ENCODE assay signal across 10 cellular contexts in genomic region chr2:112092286-112093041, GRCh38. TPM values are rescaled to one million over a fixed set of nuclear protein-coding genes. Genes with fewer than 3 reads are reported as not detected.
DNase-seq lines count a peak whose midpoint lies in the region; ATAC-seq, FAIRE-seq and TF ChIP-seq lines count a peak whose summit lies in the region.
"Had no signal": no experiment of that assay in that cellular context is flagged by ENCODE, and none has a peak within 500 bp of the region (broad histone marks: within the 10 kb centered on the region; RNA-seq: fewer than 3 reads in every experiment).

No MANE protein-coding gene starts in this region.

- no peak overlapping the region for H3K4me2 ChIP-seq in GM12878 (ENCODE audit: control insufficient read depth, insufficient read depth)

- H3K4me3 ChIP-seq in GM12878 (no peak overlapping the region), lower lobe of right lung (no peak overlapping the region), uterus (no peak overlapping the region)
- H3K4me3 ChIP-seq: ovary had no signal

- in situ Hi-C loops in ACHN (cut with HindIII; ENCODE audit: low pct_ligation_motif_present, low pct_unique_long_range_greater_than_20kb, low sequenced_read_pairs) = no loop called here
- in situ Hi-C loops in GM12878 (cut with MboI) = no loop called here

- TF ChIP-seq EP300 in GM12878 (IDR thresholded peaks at IDR 0.05; ENCODE audit: borderline replicate concordance in 1 of 2, control insufficient read depth in 1 of 2, low read depth in 2 of 2, low read length in 2 of 2) = no peak

- POLR2A ChIA-PET in GM12878 (lab: Charles Lee) = no interaction called here

- no peak overlapping the region for H3K9ac ChIP-seq in GM12878 (ENCODE audit: control insufficient read depth, insufficient read depth, low read length)

- H3K4me3 Mint-ChIP-seq in HFFc6 = peak overlapping the region; percentile 23

- CTCF ChIA-PET in GM12878 (lab: Yijun Ruan, JAX) = no interaction called here

- no peak for ATAC-seq in GM12878
- no peak for ATAC-seq in lower lobe of right lung
- ATAC-seq in GM19035 (IDR thresholded peaks at IDR 0.05; ENCODE audit: unreplicated experiment) = no peak

- H3K36me3 ChIP-seq in GM12878 (ENCODE audit: control insufficient read depth in 2 of 2, insufficient read depth in 2 of 2, low read length in 1 of 2) = peaks cover 2 to 32% of the 10 kb centered on the region in 2 experiments
- peaks cover 71% of the 10 kb centered on the region for H3K36me3 ChIP-seq in lower lobe of right lung
- H3K36me3 ChIP-seq in uterus = no peaks in the 10 kb centered on the region
- H3K36me3 ChIP-seq: ovary had no signal

- SMC1A ChIA-PET in GM12878 (lab: Charles Lee; ENCODE audit: uncharacterized antibody, unreplicated experiment) = no interaction called here

- H3K9me3 ChIP-seq in GM12878 (replicated peaks; ENCODE audit: control insufficient read depth, insufficient read depth, low read length) (no peaks in the 10 kb centered on the region), lower lobe of right lung (no peaks in the 10 kb centered on the region), uterus (no peaks in the 10 kb centered on the region)
- H3K9me3 ChIP-seq: ovary had no signal

- peak; percentile 46 for DNase-seq in ACHN
- peak; percentile 55 for DNase-seq in HFFc6
- DNase-seq in GM12878 (ENCODE audit: low read depth, low spot score) = no peak
- no peak for DNase-seq in lower lobe of right lung
- no peak for DNase-seq in HuH-7.5 (ENCODE audit: low spot score)
- DNase-seq in T-helper 2 cell = no peak
- DNase-seq in uterus = no peak
- DNase-seq: hippocampal formation, ovary had no signal

- H3K27me3 Mint-ChIP-seq in HFFc6 (ENCODE audit: insufficient read depth) = no peaks in the 10 kb centered on the region; the same call in 1 of the 2 replicates

- no peaks in the 10 kb centered on the region for H4K20me1 ChIP-seq in GM12878 (ENCODE audit: control insufficient read depth, insufficient read depth)

- H3K27me3 ChIP-seq in GM12878 (replicated peaks in 1 of 2; ENCODE audit: control insufficient read depth in 2 of 2, insufficient read depth in 2 of 2, low read length in 1 of 2) (no peaks in the 10 kb centered on the region), lower lobe of right lung (ENCODE audit: low read depth) (no peaks in the 10 kb centered on the region), uterus (no peaks in the 10 kb centered on the region)
- H3K27me3 ChIP-seq: ovary had no signal

- no peak for FAIRE-seq in GM12878 (lab: Jason Lieb, UNC)

- intact Hi-C loops in GM12878 (cut with micrococcal nuclease; ENCODE audit: unreplicated experiment) = no loop called here
- intact Hi-C loops in lower lobe of right lung (cut with DNase I) = no loop called here
- intact Hi-C loops in uterus (cut with DNase I; ENCODE audit: low total_unique reads) = no loop called here

- RAD21 ChIA-PET in GM12878 (lab: Charles Lee; ENCODE audit: unreplicated experiment) = interaction anchor here (0.6 kb wide), 1 partner anchor 54 kb away, joined by 4 read pairs; no protein-coding TSS in a partner anchor

- H3K36me3 Mint-ChIP-seq in HFFc6 (ENCODE audit: low read depth) = peaks cover 39% of the 10 kb centered on the region

- H3K9me3 Mint-ChIP-seq in HFFc6 = no peaks in the 10 kb centered on the region

- BruUV-seq in GM12878 (replicated peaks; lab: Mats Ljungman, UMichigan) = TSS peak; percentile 32

- no peak overlapping the region for H2AFZ ChIP-seq in GM12878 (ENCODE audit: control insufficient read depth, low read depth, low read length)

- peaks cover 8% of the 10 kb centered on the region for H3K4me1 ChIP-seq in GM12878 (ENCODE audit: control insufficient read depth, insufficient read depth, low read length)
- peaks cover 18% of the 10 kb centered on the region for H3K4me1 ChIP-seq in lower lobe of right lung
- no peaks in the 10 kb centered on the region for H3K4me1 ChIP-seq in uterus

- H3K4me1 Mint-ChIP-seq in HFFc6 (ENCODE audit: low read depth) = peaks cover 58% of the 10 kb centered on the region

- TF ChIP-seq CTCF in HFFc6 (IDR thresholded peaks at IDR 0.05) (no peak), GM12878 (IDR thresholded peaks at IDR 0.05 in 2 of 3, conservative IDR thresholded peaks at IDR 0.05 in 1 of 3; ENCODE audit: control insufficient read depth in 2 of 3, extremely low read depth in 1 of 3, insufficient read depth in 1 of 3, low read depth in 3 of 3, low read length in 3 of 3) (no peak), lower lobe of right lung (IDR thresholded peaks at IDR 0.05) (no peak), uterus (IDR thresholded peaks at IDR 0.05) (no peak)

- no peak for TF ChIP-seq RAD21 in GM12878 (IDR thresholded peaks at IDR 0.05; ENCODE audit: insufficient read depth, low read depth, low read length)

- TF ChIP-seq POLR2A in GM12878 (IDR thresholded peaks at IDR 0.05; ENCODE audit: low read depth, low read length) = no peak
- TF ChIP-seq POLR2A in uterus (IDR thresholded peaks at IDR 0.05) = no peak

- H3K27ac Mint-ChIP-seq in HFFc6 = peak overlapping the region; percentile 77

- no peaks in the 10 kb centered on the region; the same call in 1 of the 2 replicates for H3K79me2 ChIP-seq in GM12878 (ENCODE audit: control insufficient read depth, insufficient read depth, low read length)

- no peak overlapping the region for H3K27ac ChIP-seq in GM12878 (ENCODE audit: control insufficient read depth, insufficient read depth)
- H3K27ac ChIP-seq in lower lobe of right lung = peak overlapping the region; percentile 42
- H3K27ac ChIP-seq in uterus = peak overlapping the region in 1 of 2 donors; percentile 26
- H3K27ac ChIP-seq: ovary had no signal

- 85% methylated on average over 6 of the region's 6 CpGs for WGBS in GM12878 (ENCODE audit: insufficient coverage, insufficient replicate concordance, low lambda C conversion rate, missing lambda C conversion rate)

TF ChIP-seq in GM12878, 131 proteins besides CTCF, POLR2A, EP300 and RAD21 (continues in another document):
- TF ChIP-seq SIX5 (IDR thresholded peaks at IDR 0.05; ENCODE audit: low read depth, low read length, severe bottlenecking) = no peak
- TF ChIP-seq HDGF (IDR thresholded peaks at IDR 0.05) = no peak
- no peak for TF ChIP-seq IKZF2 (IDR thresholded peaks at IDR 0.05)
- no peak for TF ChIP-seq ATF7 (IDR thresholded peaks at IDR 0.05; ENCODE audit: low read depth)

RNA-seq across cellular contexts. Expression of gene TMEM87B, which starts 37.4 kb away (rescaled TPM):
- total RNA-seq in HFFc6 (2021; fragmentation: NEBNext Ultra II Directional; extraction: Animal tissue kit (Norgen Biotek cat#: 25700)) = 10 to 100 TPM; 37.9 to 51.6 (median 39.7) TPM
- 35.5 and 36.2 TPM in 2 replicates for total RNA-seq in GM12878 (2013; cell fraction: nucleolus; rRNA removed)
- total RNA-seq in GM12878 (2014; rRNA removed) = 11.5 and 16.0 TPM in 2 replicates
- 20.6 and 20.9 TPM in 2 replicates for total RNA-seq in GM12878 (2014; rRNA removed; fragmentation: Illumina TruSeq; extraction: Trizol)
- 11.8 and 12.8 TPM in 2 replicates for total RNA-seq in GM12878 (2021)
- 8.4 TPM for polyA plus RNA-seq in GM12878 (2011; ENCODE audit: low read depth)
- polyA plus RNA-seq in GM12878 (2011; rRNA removed) = 17.2 and 23.6 TPM in 2 replicates
- 6.1 and 7.2 TPM in 2 replicates for polyA plus RNA-seq in GM12878 (2011; cell fraction: cytosol; rRNA removed)
- 13.8 and 15.6 TPM in 2 replicates for polyA plus RNA-seq in GM12878 (2011; cell fraction: nucleus; rRNA removed)
- polyA plus RNA-seq in GM12878 (2012) = 16.6 and 17.4 TPM in 2 replicates
- polyA plus RNA-seq in GM12878 (2014; fragmentation: Illumina TruSeq; extraction: Trizol) = 18.1 and 25.7 TPM in 2 replicates
- 1 to 10 TPM; 5.7 to 8.2 TPM for polyA plus RNA-seq in GM12878 (2014; fragmentation: Nextera tagmentation; extraction: Ambion mirVana)
- 9.5 and 10.1 TPM in 2 replicates for polyA plus RNA-seq in GM12878 (2014; rRNA removed)
- 10 to 100 TPM; 12.9 to 15.9 TPM for polyA plus RNA-seq in GM12878 (2016; fragmentation: Nextera tagmentation; extraction: Ambion mirVana)
- polyA minus RNA-seq in GM12878 (2011; rRNA and poly(A)+ RNA removed) = 8.9 and 11.8 TPM in 2 replicates
- polyA minus RNA-seq in GM12878 (2011; cell fraction: cytosol; rRNA and poly(A)+ RNA removed) = 7.7 and 9.4 TPM in 2 replicates
- 6.8 and 9.5 TPM in 2 replicates for polyA minus RNA-seq in GM12878 (2011; cell fraction: nucleus; rRNA and poly(A)+ RNA removed)
- total RNA-seq in lower lobe of right lung = 23.6 TPM
- total RNA-seq in uterus = 10 to 100 TPM in 3 of 4 donors, 1 to 10 TPM in 1; 6.7 to 51.6 (median 27.0) TPM

RNA-seq across cellular contexts. Expression of gene FBLN7, which starts 45.7 kb away (rescaled TPM):
- 1 to 10 TPM; 1.9 to 8.0 (median 7.2) TPM for total RNA-seq in HFFc6 (2021; fragmentation: NEBNext Ultra II Directional; extraction: Animal tissue kit (Norgen Biotek cat#: 25700))
- 0.25 and 0.47 TPM in 2 replicates for total RNA-seq in GM12878 (2013; cell fraction: nucleolus; rRNA removed)
- 0.05 TPM in 1 of 2 replicates, not detected in the other for total RNA-seq in GM12878 (2014; rRNA removed)
- not detected in 2 replicates for total RNA-seq in GM12878 (2014; rRNA removed; fragmentation: Illumina TruSeq; extraction: Trizol)
- 0.10 TPM in 1 of 2 replicates, not detected in the other for total RNA-seq in GM12878 (2021)
- polyA plus RNA-seq in GM12878 (2011; ENCODE audit: low read depth) = not detected
- 0.01 TPM in 1 of 2 replicates, not detected in the other for polyA plus RNA-seq in GM12878 (2011; rRNA removed)
- polyA plus RNA-seq in GM12878 (2011; cell fraction: cytosol; rRNA removed) = not detected in 2 replicates
- polyA plus RNA-seq in GM12878 (2011; cell fraction: nucleus; rRNA removed) = 0.06 and 0.19 TPM in 2 replicates
- polyA plus RNA-seq in GM12878 (2012) = not detected in 2 replicates
- 0.01 TPM in 1 of 2 replicates, not detected in the other for polyA plus RNA-seq in GM12878 (2014; fragmentation: Illumina TruSeq; extraction: Trizol)
- not detected for polyA plus RNA-seq in GM12878 (2014; fragmentation: Nextera tagmentation; extraction: Ambion mirVana)
- 0.11 TPM in 1 of 2 replicates, not detected in the other for polyA plus RNA-seq in GM12878 (2014; rRNA removed)
- polyA plus RNA-seq in GM12878 (2016; fragmentation: Nextera tagmentation; extraction: Ambion mirVana) = not detected
- 0.05 TPM in 1 of 2 replicates, not detected in the other for polyA minus RNA-seq in GM12878 (2011; rRNA and poly(A)+ RNA removed)
- not detected in 2 replicates for polyA minus RNA-seq in GM12878 (2011; cell fraction: cytosol; rRNA and poly(A)+ RNA removed)
- 0.10 and 0.12 TPM in 2 replicates for polyA minus RNA-seq in GM12878 (2011; cell fraction: nucleus; rRNA and poly(A)+ RNA removed)
- total RNA-seq in lower lobe of right lung = 2.0 TPM
- 10 to 100 TPM in 1 of 4 donors, 1 to 10 TPM in 3; 4.4 to 11.8 (median 7.9) TPM for total RNA-seq in uterus

Comparison
In these comparisons a context has a peak if more than half of its experiments do, and no peak if none do; other contexts are left out.
1. DNase-seq: peak in ACHN (single experiment) and HFFc6 (single experiment); none in GM12878 (single experiment), lower lobe of right lung (single experiment), HuH-7.5 (single experiment), T-helper 2 cell (0 of 5) and uterus (0 of 2).